In the genomic region with DNA sequence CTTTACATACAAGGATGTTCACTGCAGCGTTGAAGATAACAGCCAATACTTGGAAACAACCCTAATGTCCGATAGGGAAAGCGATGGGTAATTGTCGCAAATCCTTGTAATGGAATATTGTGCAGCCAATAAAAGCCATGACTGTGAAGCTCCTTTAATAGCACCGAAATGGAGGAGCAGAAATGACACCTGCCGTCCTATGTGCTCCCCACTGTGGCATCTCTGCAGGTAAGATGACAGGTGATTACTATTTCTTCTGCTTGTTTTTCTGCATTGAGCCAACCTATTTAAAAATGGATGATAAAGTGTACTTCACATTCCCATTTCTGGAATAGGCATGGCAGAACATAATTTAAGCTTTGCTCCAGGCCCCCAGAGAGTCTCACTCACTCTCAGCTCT, we compare ENCODE assay signal across 20 cellular contexts.
"Had no signal": no experiment of that assay in that cellular context is flagged by ENCODE, and none has a peak within 500 bp of the region (broad histone marks: within the 10 kb centered on the region; RNA-seq: fewer than 3 reads in every experiment).

No MANE protein-coding gene starts in this region.

- H3K4me2 ChIP-seq: KMS-11 had no signal

- H3K4me3 Mint-ChIP-seq: IgD-negative memory B cell had no signal

- H3K9me3 ChIP-seq: SJCRH30 had no signal

- H3K4me1 Mint-ChIP-seq: IgD-negative memory B cell had no signal

- H3K4me1 ChIP-seq: SJCRH30 had no signal

- DNase-seq: Kasumi-1, MM.1S, NCI-H1092 treated with DMSO at 0.1 percent for 48 hours, NCI-H146, NCI-H1694 treated with DMSO at 0.1 percent for 48 hours, NCI-H1930, NCI-H2081, NCI-H2107, NCI-H2227 treated with DMSO at 0.1 percent for 48 hours, NCI-H524, NCI-H526 treated with DMSO at 0.1 percent for 48 hours, NCI-H774, RPMI8226, SHP77 treated with DMSO at 0.1 percent for 48 hours, SJCRH30 had no signal

- H3K36me3 ChIP-seq: SJCRH30 had no signal

- H3K27me3 ChIP-seq: SJCRH30 had no signal

- H3K36me3 Mint-ChIP-seq: IgD-negative memory B cell had no signal

- H3K4me3 ChIP-seq: K562, SJCRH30 had no signal

- H3K27ac ChIP-seq: HL-60, KMS-11, SJCRH30 had no signal

- ATAC-seq: K562, SK-N-SH treated with all-trans-retinoic acid at 6 μM for 48 hours had no signal

- H3K9ac ChIP-seq: KMS-11 had no signal
